In the genomic region with DNA sequence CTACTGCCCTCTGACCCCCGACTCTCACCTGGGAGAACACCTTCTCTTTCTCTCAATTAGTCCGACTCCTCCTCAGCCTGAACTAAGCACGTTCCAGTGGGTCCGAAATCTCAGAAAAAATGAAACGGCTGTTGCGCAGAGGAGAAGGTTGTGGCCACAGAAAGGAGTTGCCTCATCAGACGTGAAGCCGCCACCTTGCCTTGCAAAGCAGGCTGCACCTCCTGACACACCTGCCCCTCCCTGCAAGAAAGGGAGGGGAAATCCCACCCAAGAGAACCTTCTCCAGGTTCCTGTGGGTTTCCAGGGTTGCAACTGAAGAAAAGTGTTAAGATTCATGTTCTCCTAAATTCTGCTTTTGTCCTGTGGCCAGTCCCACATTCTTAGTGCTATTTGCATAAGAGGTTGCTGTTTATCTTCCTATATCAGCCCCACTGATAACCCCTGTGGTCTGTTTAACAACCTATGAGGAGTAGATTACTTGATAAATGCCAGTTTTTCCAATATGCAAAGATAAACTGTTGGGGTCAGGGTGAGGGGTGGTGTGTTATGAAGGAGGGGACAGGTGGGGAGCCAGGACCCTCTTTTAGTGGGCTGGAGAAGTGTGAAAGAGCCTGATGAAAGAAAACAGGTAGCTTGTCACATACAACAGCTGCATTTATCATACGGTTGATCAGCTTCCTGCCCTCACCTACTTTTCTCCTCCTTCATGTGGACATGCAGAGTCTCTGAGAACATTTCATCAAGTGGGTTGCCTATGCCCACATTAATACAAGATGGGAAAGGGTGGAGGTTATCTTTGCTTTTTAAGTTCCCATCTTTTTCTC, we compare ENCODE assay signal across 13 cellular contexts. TPM values are rescaled to one million over a fixed set of nuclear protein-coding genes. Genes with fewer than 3 reads are reported as not detected.
DNase-seq lines count a peak whose midpoint lies in the region; ATAC-seq and TF ChIP-seq lines count a peak whose summit lies in the region.
"Had no signal": no experiment of that assay in that cellular context is flagged by ENCODE, and none has a peak within 500 bp of the region (broad histone marks: within the 10 kb centered on the region; RNA-seq: fewer than 3 reads in every experiment).

No MANE protein-coding gene starts in this region.

- H3K27ac Mint-ChIP-seq in T-helper 2 cell treated with Interferon-gamma antibody and Interleukin-4, amounts not matched to agents 5 μg/mL and 100 μg/mL, for 36 hours: peak overlapping the region; percentile 64
- H3K27ac Mint-ChIP-seq in immature natural killer cell: peak overlapping the region; percentile 97 to 100 (median 99)

- H3K27me3 Mint-ChIP-seq in T-helper 2 cell treated with Interferon-gamma antibody and Interleukin-4, amounts not matched to agents 5 μg/mL and 100 μg/mL, for 36 hours (ENCODE audit: low read depth): peaks cover 36% of the 10 kb centered on the region
- H3K27me3 Mint-ChIP-seq in immature natural killer cell (ENCODE audit: low read depth in 3 of 3): peaks cover 33 to 38% (median 35%) of the 10 kb centered on the region in 3 donors

- peak overlapping the region; percentile 80 to 87 for H3K27ac ChIP-seq in thoracic aorta
- H3K27ac ChIP-seq: BLaER1 treated with 17β-estradiol and CSF1 and Interleukin-3, amounts not matched to agents 10 nM and 100 nM; epithelial cell of prostate had no signal

- H3K9me3 Mint-ChIP-seq in T-helper 2 cell treated with Interferon-gamma antibody and Interleukin-4, amounts not matched to agents 5 μg/mL and 100 μg/mL, for 36 hours: no peaks in the 10 kb centered on the region
- H3K9me3 Mint-ChIP-seq in immature natural killer cell: no peaks in the 10 kb centered on the region

- H3K27me3 ChIP-seq in thoracic aorta (replicated peaks; ENCODE audit: insufficient read depth): no peaks in the 10 kb centered on the region

- H3K4me1 Mint-ChIP-seq in T-helper 2 cell treated with Interferon-gamma antibody and Interleukin-4, amounts not matched to agents 5 μg/mL and 100 μg/mL, for 36 hours (ENCODE audit: low read depth): peaks cover 76% of the 10 kb centered on the region
- H3K4me1 Mint-ChIP-seq in immature natural killer cell: peaks cover 98 to 100% of the 10 kb centered on the region in 2 donors

- H3K36me3 Mint-ChIP-seq in T-helper 2 cell treated with Interferon-gamma antibody and Interleukin-4, amounts not matched to agents 5 μg/mL and 100 μg/mL, for 36 hours (ENCODE audit: low read depth): peaks cover 16% of the 10 kb centered on the region
- peaks cover 0 to 10% (median 0%) of the 10 kb centered on the region in 3 donors for H3K36me3 Mint-ChIP-seq in immature natural killer cell

- DNase-seq in activated T-cell treated with anti-CD3 and anti-CD28 coated beads for 1 hour (ENCODE audit: low read depth) (peak; percentile 29), activated T-cell treated with anti-CD3 and anti-CD28 coated beads for 4 hours (no peak), immature natural killer cell (peak; percentile 62 to 67 (median 66)), thoracic aorta (ENCODE audit: low spot score) (no peak), epidermal melanocyte (ENCODE audit: insufficient read length, low spot score) (no peak), ureter (ENCODE audit: low spot score) (no peak), foreskin melanocyte (no peak)
- no peak for DNase-seq in T-helper 2 cell treated with Interferon-gamma antibody and Interleukin-4, amounts not matched to agents 5 μg/mL and 100 μg/mL, for 36 hours (ENCODE audit: low spot score)
- DNase-seq: stimulated activated CD4-positive, alpha-beta T cell treated with anti-CD3 and anti-CD28 coated beads, Interleukin-1b, Interleukin-23, amount 100 ng/mL, for 48 hours had no signal

- no peaks in the 10 kb centered on the region for H3K9me3 ChIP-seq in thoracic aorta
- H3K9me3 ChIP-seq: BLaER1 treated with 17β-estradiol and CSF1 and Interleukin-3, amounts not matched to agents 10 nM and 100 nM had no signal

- TF ChIP-seq CTCF in thoracic aorta (IDR thresholded peaks at IDR 0.05): no peak

- peaks cover 92 to 100% of the 10 kb centered on the region in 2 donors for H3K4me1 ChIP-seq in thoracic aorta (ENCODE audit: control insufficient read depth in 1 of 2, low read depth in 2 of 2)

- peaks cover 40% of the 10 kb centered on the region for H3K36me3 ChIP-seq in thoracic aorta
- H3K36me3 ChIP-seq: BLaER1 treated with 17β-estradiol and CSF1 and Interleukin-3, amounts not matched to agents 10 nM and 100 nM had no signal

- peak overlapping the region; percentile 75 for H3K4me3 Mint-ChIP-seq in T-helper 2 cell treated with Interferon-gamma antibody and Interleukin-4, amounts not matched to agents 5 μg/mL and 100 μg/mL, for 36 hours
- peak overlapping the region; percentile 86 to 94 (median 90) for H3K4me3 Mint-ChIP-seq in immature natural killer cell

- H3K4me3 ChIP-seq in thoracic aorta: peak overlapping the region; percentile 62
- H3K4me3 ChIP-seq: BLaER1 treated with 17β-estradiol and CSF1 and Interleukin-3, amounts not matched to agents 10 nM and 100 nM had no signal

- ATAC-seq in thoracic aorta (ENCODE audit: insufficient number of reproducible peaks, low FRiP score, low read depth): no peak
- ATAC-seq: HCT116 had no signal

RNA-seq across cellular contexts. Expression of a gene that starts 18.2 kb away (rescaled TPM):
- 100 to 1,000 TPM in 1 of 3 donors, 10 to 100 TPM in 2; 90.4 to 197 (median 92.5) TPM for polyA plus RNA-seq in immature natural killer cell
- total RNA-seq in thoracic aorta (100 to 1,000 TPM; 314 to 545 TPM), ureter (166 TPM)
- total RNA-seq: HT-29 had no signal

Comparison
In these comparisons a context has a peak if more than half of its experiments do, and no peak if none do; other contexts are left out.
1. DNase-seq: peak in activated T-cell treated with anti-CD3 and anti-CD28 coated beads for 1 hour (single experiment) and immature natural killer cell (3 of 3); none in activated T-cell treated with anti-CD3 and anti-CD28 coated beads for 4 hours (single experiment), T-helper 2 cell treated with Interferon-gamma antibody and Interleukin-4, amounts not matched to agents 5 μg/mL and 100 μg/mL, for 36 hours (single experiment), thoracic aorta (single experiment), epidermal melanocyte (single experiment), ureter (single experiment) and foreskin melanocyte (single experiment).